In the genomic region with DNA sequence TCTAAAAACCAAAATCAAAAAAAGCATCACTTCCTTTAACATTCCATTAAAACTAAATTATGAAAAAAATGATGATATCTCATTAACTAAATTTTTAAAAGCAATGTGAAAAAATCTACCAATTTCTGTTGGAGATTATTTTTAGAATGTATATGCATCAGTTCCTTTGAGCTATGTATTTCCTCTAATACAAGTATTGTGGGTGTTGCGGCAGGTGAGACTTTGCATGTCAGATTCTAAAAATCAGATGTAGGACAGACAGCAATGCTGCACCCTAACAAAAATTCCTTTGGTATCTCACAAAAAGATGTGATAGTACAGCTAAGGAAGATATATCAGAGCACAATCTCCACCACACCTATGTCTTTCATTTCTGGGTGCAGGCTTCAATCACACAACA, we compare ENCODE assay signal across 11 cellular contexts. TPM values are rescaled to one million over a fixed set of nuclear protein-coding genes. Genes with fewer than 3 reads are reported as not detected.
DNase-seq lines count a peak whose midpoint lies in the region; ATAC-seq and TF ChIP-seq lines count a peak whose summit lies in the region.
"Had no signal": no experiment of that assay in that cellular context is flagged by ENCODE, and none has a peak within 500 bp of the region (broad histone marks: within the 10 kb centered on the region; RNA-seq: fewer than 3 reads in every experiment).

No MANE protein-coding gene starts in this region.

- peak overlapping the region in 2 of 3 donors; percentile 19 to 57 for H3K27ac Mint-ChIP-seq in CD4-positive, CD25-positive, alpha-beta regulatory T cell
- H3K27ac Mint-ChIP-seq: activated naive CD8-positive, alpha-beta T cell treated with anti-CD3 and anti-CD28 coated beads, Interleukin-2, amount 50 U/mL, for 24 hours had no signal

- no peaks in the 10 kb centered on the region for H3K27me3 Mint-ChIP-seq in CD4-positive, CD25-positive, alpha-beta regulatory T cell
- H3K27me3 Mint-ChIP-seq: activated naive CD8-positive, alpha-beta T cell treated with anti-CD3 and anti-CD28 coated beads, Interleukin-2, amount 50 U/mL, for 24 hours had no signal

- no peak for ATAC-seq in CD4-positive, CD25-positive, alpha-beta regulatory T cell (ENCODE audit: low read depth in 2 of 2)
- ATAC-seq in GM19324 (IDR thresholded peaks at IDR 0.05; ENCODE audit: low FRiP score, unreplicated experiment), result peak; percentile 34
- peak; percentile 40 for ATAC-seq in HG02798 (IDR thresholded peaks at IDR 0.05; ENCODE audit: poor library complexity, unreplicated experiment)
- ATAC-seq: activated naive CD8-positive, alpha-beta T cell treated with anti-CD3 and anti-CD28 coated beads, Interleukin-2, amount 50 U/mL, for 24 hours had no signal

- H3K9ac ChIP-seq in KMS-11, result no peak overlapping the region

- peaks cover 98% of the 10 kb centered on the region for H3K79me2 ChIP-seq in KMS-11 (ENCODE audit: insufficient read depth, low read depth)
- H3K79me2 ChIP-seq in osteoblast (ENCODE audit: insufficient read depth, low read length), result peaks cover 99% of the 10 kb centered on the region

- no peak for DNase-seq in CD4-positive, CD25-positive, alpha-beta regulatory T cell
- no peak for DNase-seq in osteoblast (ENCODE audit: insufficient read length, low spot score, missing footprints)
- DNase-seq in amniotic stem cell (lab: John Stamatoyannopoulos, UW), result no peak
- no peak for DNase-seq in AG08395 (ENCODE audit: low spot score)
- DNase-seq in SIG-M5 treated with dmso at 0.1 percent for 504 hours (lab: John Stamatoyannopoulos, UW; ENCODE audit: unreplicated experiment), result no peak
- DNase-seq: activated naive CD8-positive, alpha-beta T cell treated with anti-CD3 and anti-CD28 coated beads, Interleukin-2, amount 50 U/mL, for 24 hours; DND-41; right lobe of liver had no signal

- peak overlapping the region; percentile 12 for H3K4me3 ChIP-seq in CD4-positive, CD25-positive, alpha-beta regulatory T cell (ENCODE audit: low read depth, low read length)
- H3K4me3 ChIP-seq in KMS-11 (IDR thresholded peaks at IDR 0.05; ENCODE audit: insufficient read depth, low read depth, low read length), result no peak overlapping the region
- H3K4me3 ChIP-seq in osteoblast (ENCODE audit: insufficient read depth, low read length), result no peak overlapping the region
- H3K4me3 ChIP-seq: right lobe of liver had no signal

- H3K9me3 Mint-ChIP-seq in CD4-positive, CD25-positive, alpha-beta regulatory T cell, result no peaks in the 10 kb centered on the region
- H3K9me3 Mint-ChIP-seq: activated naive CD8-positive, alpha-beta T cell treated with anti-CD3 and anti-CD28 coated beads, Interleukin-2, amount 50 U/mL, for 24 hours had no signal

- H3K9me3 ChIP-seq in CD4-positive, CD25-positive, alpha-beta regulatory T cell (ENCODE audit: control insufficient read depth in 2 of 2, low read length in 2 of 2), result no peaks in the 10 kb centered on the region
- H3K9me3 ChIP-seq in osteoblast (ENCODE audit: low read depth, low read length), result no peaks in the 10 kb centered on the region
- H3K9me3 ChIP-seq: right lobe of liver had no signal

- H3K4me1 ChIP-seq in CD4-positive, CD25-positive, alpha-beta regulatory T cell (ENCODE audit: control insufficient read depth, insufficient read depth, low read length, poor library complexity, severe bottlenecking), result peaks cover 32% of the 10 kb centered on the region
- H3K4me1 ChIP-seq in KMS-11 (ENCODE audit: low read depth, poor library complexity, severe bottlenecking) (peaks cover 98% of the 10 kb centered on the region), osteoblast (ENCODE audit: insufficient read depth, low read length) (peaks cover 10% of the 10 kb centered on the region)

- no peaks in the 10 kb centered on the region for H3K27me3 ChIP-seq in CD4-positive, CD25-positive, alpha-beta regulatory T cell (ENCODE audit: control insufficient read depth, insufficient read depth, low read length)
- H3K27me3 ChIP-seq in KMS-11 (ENCODE audit: insufficient read depth, low read depth), result no peaks in the 10 kb centered on the region
- no peaks in the 10 kb centered on the region for H3K27me3 ChIP-seq in osteoblast (ENCODE audit: insufficient read depth, low read length)
- H3K27me3 ChIP-seq: right lobe of liver had no signal

- H3K4me2 ChIP-seq in KMS-11 (peak overlapping the region; percentile 37; the same call in 1 of the 2 replicates), osteoblast (ENCODE audit: insufficient read depth, low read length) (no peak overlapping the region)

- TF ChIP-seq CTCF in KMS-11 (conservative IDR thresholded peaks at IDR 0.05; ENCODE audit: low read depth, low read length) (no peak), osteoblast (IDR thresholded peaks at IDR 0.05; ENCODE audit: extremely low read depth, low read depth, low read length) (no peak)

- H3K4me1 Mint-ChIP-seq in CD4-positive, CD25-positive, alpha-beta regulatory T cell, result peaks cover 40 to 78% (median 63%) of the 10 kb centered on the region in 4 donors

- H2AFZ ChIP-seq in KMS-11 (ENCODE audit: low read depth), result no peak overlapping the region
- H2AFZ ChIP-seq in osteoblast (ENCODE audit: low read length), result no peak overlapping the region

- no peaks in the 10 kb centered on the region for H3K36me3 ChIP-seq in CD4-positive, CD25-positive, alpha-beta regulatory T cell (ENCODE audit: control insufficient read depth, insufficient read depth, low read length)
- H3K36me3 ChIP-seq in KMS-11 (ENCODE audit: insufficient read depth) (no peaks in the 10 kb centered on the region; the same call in 1 of the 2 replicates), osteoblast (ENCODE audit: insufficient read depth, low read length) (no peaks in the 10 kb centered on the region)
- H3K36me3 ChIP-seq: right lobe of liver had no signal

- H3K36me3 Mint-ChIP-seq in CD4-positive, CD25-positive, alpha-beta regulatory T cell, result peaks cover 12% of the 10 kb centered on the region

- peak overlapping the region; percentile 1 to 90 (median 48) for H3K4me3 Mint-ChIP-seq in CD4-positive, CD25-positive, alpha-beta regulatory T cell
- H3K4me3 Mint-ChIP-seq: activated naive CD8-positive, alpha-beta T cell treated with anti-CD3 and anti-CD28 coated beads, Interleukin-2, amount 50 U/mL, for 24 hours had no signal

- H4K20me1 ChIP-seq in KMS-11 (ENCODE audit: insufficient read depth) (peaks cover 25% of the 10 kb centered on the region), osteoblast (ENCODE audit: insufficient read depth, low read length) (peaks cover 66% of the 10 kb centered on the region)

- no peak overlapping the region for H3K27ac ChIP-seq in CD4-positive, CD25-positive, alpha-beta regulatory T cell (ENCODE audit: insufficient read depth, low read length, poor library complexity, severe bottlenecking)
- H3K27ac ChIP-seq in KMS-11 (no peak overlapping the region), osteoblast (ENCODE audit: low read depth, low read length) (no peak overlapping the region)
- H3K27ac ChIP-seq: right lobe of liver had no signal

RNA-seq across cellular contexts. Expression of a gene that starts 6.8 kb away (rescaled TPM):
- 132 TPM for total RNA-seq in CD4-positive, CD25-positive, alpha-beta regulatory T cell
- polyA plus RNA-seq in CD4-positive, CD25-positive, alpha-beta regulatory T cell, result 10 to 100 TPM in 3 of 4 donors, 1 to 10 TPM in 1; 8.4 to 26.8 (median 18.5) TPM
- 23.9 and 31.5 TPM in 2 replicates for total RNA-seq in osteoblast

RNA-seq across cellular contexts. Expression of a gene that starts 51.7 kb away (rescaled TPM):
- total RNA-seq in CD4-positive, CD25-positive, alpha-beta regulatory T cell, result 16.6 TPM
- polyA plus RNA-seq in CD4-positive, CD25-positive, alpha-beta regulatory T cell, result 1 to 10 TPM; 4.1 to 8.4 (median 6.1) TPM
- 34.0 and 39.8 TPM in 2 replicates for total RNA-seq in osteoblast

Comparison
In these comparisons a context has a peak if more than half of its experiments do, and no peak if none do; other contexts are left out.
1. ATAC-seq: peak in GM19324 (single experiment) and HG02798 (single experiment); none in CD4-positive, CD25-positive, alpha-beta regulatory T cell (0 of 2).